11 cellular contexts compared by ENCODE assay signal in the genomic region with DNA sequence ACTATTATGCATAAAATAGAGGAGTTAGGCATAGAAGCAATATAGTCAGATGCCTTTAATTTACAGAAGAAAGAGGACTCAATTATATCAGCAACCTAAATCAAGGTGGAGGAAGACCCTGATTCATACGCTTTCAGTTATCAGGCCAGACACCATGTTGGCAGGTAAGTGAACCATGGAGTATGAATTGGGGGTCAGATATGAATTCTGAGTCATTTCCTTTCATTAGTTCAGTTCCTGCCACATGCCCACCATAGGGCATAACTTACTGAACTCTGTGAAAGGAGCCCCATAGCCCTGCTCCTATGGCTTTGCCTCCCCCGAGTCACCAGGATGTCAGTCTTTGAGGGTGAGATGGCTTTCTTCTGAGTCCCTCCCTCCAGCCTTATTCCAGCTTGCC. TPM values are rescaled to one million over a fixed set of nuclear protein-coding genes. Genes with fewer than 3 reads are reported as not detected.
"Had no signal": no experiment of that assay in that cellular context is flagged by ENCODE, and none has a peak within 500 bp of the region (broad histone marks: within the 10 kb centered on the region; RNA-seq: fewer than 3 reads in every experiment).

No MANE protein-coding gene starts in this region.

- DNase-seq: IMR-90, KBM-7, KG1 had no signal

- FAIRE-seq: HepG2, HTR-8/SVneo, K562 had no signal

- H3K4me2 ChIP-seq: KMS-11 had no signal

- ATAC-seq: HepG2, K562 had no signal

- H3K27ac ChIP-seq: HL-60, KMS-11 had no signal

- H3K4me3 ChIP-seq: K562 had no signal

- H3K9ac ChIP-seq: KMS-11 had no signal

RNA-seq across cellular contexts. Expression of a gene that starts 15.1 kb away (rescaled TPM):
- total RNA-seq: HepG2, HT-29, HT1080, IMR-90, K562 had no signal
- polyA plus RNA-seq: HepG2, IgD-negative memory B cell, IMR-90, K562 had no signal

RNA-seq across cellular contexts. Expression of a gene that starts 17.4 kb away (rescaled TPM):
- total RNA-seq: HepG2, HT-29, HT1080, IMR-90, K562 had no signal
- polyA plus RNA-seq: HepG2, IgD-negative memory B cell, IMR-90, K562 had no signal

RNA-seq across cellular contexts. Expression of a gene that starts 24.4 kb away (rescaled TPM):
- total RNA-seq: HepG2, HT-29, HT1080, IMR-90, K562 had no signal
- polyA plus RNA-seq: HepG2, IgD-negative memory B cell, IMR-90, K562 had no signal
